ENCODE assay signal across 15 cellular contexts in the genomic region with DNA sequence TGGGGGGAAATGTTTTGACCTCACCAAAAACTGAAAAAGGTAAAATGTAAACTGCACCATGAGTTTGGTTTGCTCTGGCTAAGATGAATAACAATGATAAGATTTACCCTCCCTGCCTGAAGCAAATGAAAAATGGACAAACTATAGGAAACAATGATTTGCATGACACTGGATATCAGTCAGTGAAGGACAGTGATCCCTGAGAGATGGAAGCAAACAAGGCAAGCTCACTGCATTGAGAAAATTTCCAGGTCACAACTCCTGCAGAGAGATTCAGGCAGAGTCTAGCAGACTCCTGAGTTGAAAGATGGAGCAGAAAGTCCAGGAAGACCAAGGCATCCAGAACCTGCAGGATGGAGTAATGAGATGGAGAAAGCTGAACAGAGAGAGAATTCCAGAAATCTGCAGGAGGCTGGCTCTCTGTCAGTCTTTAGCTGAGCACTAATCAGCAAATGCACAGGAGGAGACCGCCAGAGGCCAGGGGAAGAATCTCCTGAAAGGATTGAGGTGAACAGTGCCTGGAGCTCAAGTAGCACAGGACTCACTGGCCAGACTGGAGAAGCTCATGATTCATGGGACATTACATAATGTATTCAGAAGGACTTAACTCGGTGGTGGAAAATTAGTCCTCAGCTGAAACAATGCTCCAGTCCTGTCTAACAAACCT. TPM values are rescaled to one million over a fixed set of nuclear protein-coding genes. Genes with fewer than 3 reads are reported as not detected.
DNase-seq lines count a peak whose midpoint lies in the region; ATAC-seq and TF ChIP-seq lines count a peak whose summit lies in the region.
"Had no signal": no experiment of that assay in that cellular context is flagged by ENCODE, and none has a peak within 500 bp of the region (broad histone marks: within the 10 kb centered on the region; RNA-seq: fewer than 3 reads in every experiment).

No MANE protein-coding gene starts in this region.

- H3K4me3 ChIP-seq in NT2/D1 (ENCODE audit: insufficient read length, low read depth) (no peak overlapping the region), epithelial cell of esophagus (ENCODE audit: low read length) (no peak overlapping the region), neural progenitor cell (no peak overlapping the region)
- H3K4me3 ChIP-seq: BLaER1 had no signal

- H3K79me2 ChIP-seq in neural progenitor cell (ENCODE audit: low read depth) = no peaks in the 10 kb centered on the region

- no peaks in the 10 kb centered on the region; the same call in 1 of the 2 replicates for H3K9me3 ChIP-seq in NT2/D1 (ENCODE audit: insufficient read depth, low read length)
- H3K9me3 ChIP-seq in neural progenitor cell (ENCODE audit: low read depth) = no peaks in the 10 kb centered on the region
- H3K9me3 ChIP-seq: BLaER1, Caco-2 had no signal

- no peaks in the 10 kb centered on the region for H4K20me1 ChIP-seq in neural progenitor cell (ENCODE audit: low read depth)
- H4K20me1 ChIP-seq: BLaER1 had no signal

- TF ChIP-seq CTCF in epithelial cell of esophagus (IDR thresholded peaks at IDR 0.05; ENCODE audit: insufficient read depth, low read depth, low read length, missing control alignments) = no peak
- TF ChIP-seq CTCF in neural progenitor cell (IDR thresholded peaks at IDR 0.05) = no peak

- H3K9ac ChIP-seq in NT2/D1 (ENCODE audit: insufficient read length, low read depth) (no peak overlapping the region), neural progenitor cell (no peak overlapping the region)
- H3K9ac ChIP-seq: BLaER1 had no signal

- H3K36me3 ChIP-seq in NT2/D1 (ENCODE audit: insufficient read depth, insufficient read length, low read length) = no peaks in the 10 kb centered on the region
- no peaks in the 10 kb centered on the region for H3K36me3 ChIP-seq in neural progenitor cell
- H3K36me3 ChIP-seq: BLaER1 had no signal

- H3K9me3 Mint-ChIP-seq in neural progenitor cell = no peaks in the 10 kb centered on the region
- H3K9me3 Mint-ChIP-seq: CD8-positive, alpha-beta memory T cell had no signal

- no peak for ATAC-seq in HG02840 (IDR thresholded peaks at IDR 0.05; ENCODE audit: low FRiP score, unreplicated experiment)

- H3K27me3 Mint-ChIP-seq in neural progenitor cell (ENCODE audit: insufficient read depth, low read depth) = peaks cover 3% of the 10 kb centered on the region

- H3K4me1 ChIP-seq in NT2/D1 (ENCODE audit: insufficient read depth, insufficient read length) (no peaks in the 10 kb centered on the region), neural progenitor cell (peaks cover 21% of the 10 kb centered on the region)
- H3K4me1 ChIP-seq: BLaER1, Caco-2 had no signal

- peaks cover 11% of the 10 kb centered on the region for H3F3A ChIP-seq in neural progenitor cell (ENCODE audit: low read depth)

- DNase-seq in NCI-H526 (lab: John Stamatoyannopoulos, UW) (peak; percentile 14 to 24), NCI-H526 treated with DMSO at 0.1 percent for 48 hours (lab: John Stamatoyannopoulos, UW) (no peak), NT2/D1 (ENCODE audit: low read depth, low spot score) (peak; percentile 67), epithelial cell of esophagus (ENCODE audit: low read depth) (peak; percentile 40), neural progenitor cell (ENCODE audit: low spot score) (peak; percentile 44), caudate nucleus (lab: John Stamatoyannopoulos, UW) (no peak), 8988T (no peak)
- DNase-seq: AML-193; Caco-2; CD8-positive, alpha-beta memory T cell; DND-41; GF-D8 had no signal

- H3K4me3 Mint-ChIP-seq in neural progenitor cell = no peak overlapping the region
- H3K4me3 Mint-ChIP-seq: CD8-positive, alpha-beta memory T cell had no signal

- H2AFZ ChIP-seq in neural progenitor cell (replicated peaks) = peak overlapping the region; percentile 35

- peak overlapping the region; percentile 42 for H3K27ac ChIP-seq in neural progenitor cell
- no peak overlapping the region for H3K27ac ChIP-seq in caudate nucleus (ENCODE audit: low read depth, low read length)
- H3K27ac ChIP-seq: 22Rv1, BLaER1 had no signal

- peaks cover 13% of the 10 kb centered on the region for H3K4me1 Mint-ChIP-seq in neural progenitor cell
- H3K4me1 Mint-ChIP-seq: CD8-positive, alpha-beta memory T cell had no signal

- H3K36me3 Mint-ChIP-seq in neural progenitor cell = no peaks in the 10 kb centered on the region
- H3K36me3 Mint-ChIP-seq: CD8-positive, alpha-beta memory T cell had no signal

- H3K27ac Mint-ChIP-seq in neural progenitor cell = no peak overlapping the region

- peak overlapping the region; percentile 43 for H3K4me2 ChIP-seq in neural progenitor cell
- H3K4me2 ChIP-seq: BLaER1 had no signal

- H3K27me3 ChIP-seq in NT2/D1 (ENCODE audit: insufficient read depth, insufficient read length) (no peaks in the 10 kb centered on the region), neural progenitor cell (no peaks in the 10 kb centered on the region)
- H3K27me3 ChIP-seq: BLaER1 had no signal

RNA-seq across cellular contexts. Expression of a gene that starts 51.2 kb away (rescaled TPM):
- 37.7 and 51.8 TPM in 2 replicates for total RNA-seq in neural progenitor cell (ENCODE audit: low replicate concordance)

Comparison
In these comparisons a context has a peak if more than half of its experiments do, and no peak if none do; other contexts are left out.
1. DNase-seq: peak in NCI-H526 (2 of 2), NT2/D1 (single experiment), epithelial cell of esophagus (single experiment) and neural progenitor cell (single experiment); none in NCI-H526 treated with DMSO at 0.1 percent for 48 hours (single experiment), caudate nucleus (0 of 61) and 8988T (single experiment).